ENCODE assay signal across 1 cellular context in genomic region chr3:72322264-72322976, GRCh38.
TF ChIP-seq lines count a peak whose summit lies in the region.

No MANE protein-coding gene starts in this region.

TF ChIP-seq in K562, 482 proteins besides CTCF, POLR2A, EP300 and RAD21 (continued from another document and continues in another):
- TF ChIP-seq CEBPZ (IDR thresholded peaks at IDR 0.05; ENCODE audit: borderline replicate concordance, low read depth, low read length) (no peak), U2AF1 (optimal IDR thresholded peaks at IDR 0.05; ENCODE audit: low read depth, low read length) (no peak), SMARCA5 (IDR thresholded peaks at IDR 0.05) (no peak), KLF13 (tag; IDR thresholded peaks at IDR 0.05; ENCODE audit: borderline replicate concordance, low read depth) (peak; percentile 59), ZBTB1 (CRISPR knock-in tag; IDR thresholded peaks at IDR 0.05; ENCODE audit: borderline replicate concordance, low read depth) (no peak), NR1H2 (CRISPR knock-in tag; IDR thresholded peaks at IDR 0.05) (no peak), ZNF384 (IDR thresholded peaks at IDR 0.05; ENCODE audit: low read depth, low read length) (no peak), SMAD3 (CRISPR knock-in tag; conservative IDR thresholded peaks at IDR 0.05) (peak; percentile 69), NEUROD1 (IDR thresholded peaks at IDR 0.05; ENCODE audit: borderline replicate concordance, low read depth, low read length, partially characterized antibody) (peak; percentile 68), RAD51 (IDR thresholded peaks at IDR 0.05; ENCODE audit: borderline replicate concordance, low read depth) (peak; percentile 48; the same call in 1 of the 2 replicates), ZKSCAN3 (CRISPR knock-in tag; IDR thresholded peaks at IDR 0.05) (no peak), MXD1 (CRISPR knock-in tag; IDR thresholded peaks at IDR 0.05; ENCODE audit: borderline replicate concordance, poor library complexity, severe bottlenecking) (no peak), ZBTB33 (CRISPR knock-in tag; IDR thresholded peaks at IDR 0.05) (no peak), CREB3 (tag; conservative IDR thresholded peaks at IDR 0.05; ENCODE audit: low read depth) (peak; percentile 80), FOXO4 (CRISPR knock-in tag; IDR thresholded peaks at IDR 0.05) (no peak), ZNF76 (CRISPR knock-in tag; IDR thresholded peaks at IDR 0.05; ENCODE audit: borderline replicate concordance) (no peak), CHD2 (IDR thresholded peaks at IDR 0.05; ENCODE audit: low read depth, low read length) (no peak), ZNF140 (CRISPR knock-in tag; IDR thresholded peaks at IDR 0.05) (no peak), THRB (CRISPR knock-in tag; conservative IDR thresholded peaks at IDR 0.05) (no peak), IRF1 (CRISPR knock-in tag; IDR thresholded peaks at IDR 0.05; ENCODE audit: borderline replicate concordance) (no peak), TCF3 (CRISPR knock-in tag; IDR thresholded peaks at IDR 0.05) (peak; percentile 33; the same call in 1 of the 2 replicates), SMARCA4 (IDR thresholded peaks at IDR 0.05) (peak; percentile 73), KAT2B (IDR thresholded peaks at IDR 0.05; ENCODE audit: low read depth, low read length) (no peak), SREBF1 (IDR thresholded peaks at IDR 0.05; ENCODE audit: borderline replicate concordance, low read depth, low read length) (no peak), AFF1 (IDR thresholded peaks at IDR 0.05; ENCODE audit: low read depth in 1 of 2, partially characterized antibody in 2 of 2) (peak; percentile 44 to 63), GTF3C2 (IDR thresholded peaks at IDR 0.05; ENCODE audit: borderline replicate concordance, extremely low read depth, insufficient read length) (no peak), RB1 (IDR thresholded peaks at IDR 0.05; ENCODE audit: low read depth) (no peak), ZZZ3 (IDR thresholded peaks at IDR 0.05) (no peak), ETS2 (tag; IDR thresholded peaks at IDR 0.05; ENCODE audit: borderline replicate concordance, poor library complexity, severe bottlenecking) (no peak), ZNF583 (CRISPR knock-in tag; IDR thresholded peaks at IDR 0.05) (peak; percentile 87), SNIP1 (IDR thresholded peaks at IDR 0.05; ENCODE audit: low read depth) (no peak), TFAM (CRISPR knock-in tag; conservative IDR thresholded peaks at IDR 0.05) (no peak), GATA2 (CRISPR knock-in tag; IDR thresholded peaks at IDR 0.05) (peak; percentile 67), POLR2G (IDR thresholded peaks at IDR 0.05; ENCODE audit: low read depth, low read length) (peak; percentile 31; the same call in 1 of the 2 replicates), BHLHE40 (IDR thresholded peaks at IDR 0.05; ENCODE audit: low read length) (peak; percentile 89), HMBOX1 (IDR thresholded peaks at IDR 0.05) (no peak), ZNF146 (CRISPR knock-in tag; IDR thresholded peaks at IDR 0.05; ENCODE audit: unreplicated experiment) (no peak), BDP1 (IDR thresholded peaks at IDR 0.05; ENCODE audit: insufficient read depth, insufficient read length) (no peak), CREB5 (CRISPR knock-in tag; IDR thresholded peaks at IDR 0.05) (no peak), RFX5 (IDR thresholded peaks at IDR 0.05; ENCODE audit: low read depth, low read length) (no peak)
